In genomic region chr1:40244138-40244744, GRCh38 we compare ENCODE assay signal across 1 cellular context.
TF ChIP-seq lines count a peak whose summit lies in the region.

No MANE protein-coding gene starts in this region.

TF ChIP-seq in endothelial cell of umbilical vein, 7 proteins besides CTCF, POLR2A, EP300 and RAD21:
- no peak for TF ChIP-seq MYC (IDR thresholded peaks at IDR 0.05; ENCODE audit: low read depth, low read length)
- no peak for TF ChIP-seq EZH2 (IDR thresholded peaks at IDR 0.05; ENCODE audit: borderline replicate concordance, low read depth, low read length, severe bottlenecking)
- no peak for TF ChIP-seq FOS (IDR thresholded peaks at IDR 0.05; ENCODE audit: borderline replicate concordance, insufficient read depth, low read length)
- TF ChIP-seq GATA2 (IDR thresholded peaks at IDR 0.05; ENCODE audit: insufficient read depth, insufficient read length, low read depth, low read length): no peak
